Comparison of ENCODE assay signal across 9 cellular contexts in genomic region chr4:87068591-87069021, GRCh38.
DNase-seq lines count a peak whose midpoint lies in the region; ATAC-seq and TF ChIP-seq lines count a peak whose summit lies in the region.
"Had no signal": no experiment of that assay in that cellular context is flagged by ENCODE, and none has a peak within 500 bp of the region (broad histone marks: within the 10 kb centered on the region; RNA-seq: fewer than 3 reads in every experiment).

No MANE protein-coding gene starts in this region.

- ATAC-seq in HG02840 (IDR thresholded peaks at IDR 0.05; ENCODE audit: low FRiP score, unreplicated experiment) = no peak
- ATAC-seq in HG03342 (IDR thresholded peaks at IDR 0.05; ENCODE audit: unreplicated experiment) = no peak

- no peaks in the 10 kb centered on the region for H3K36me3 ChIP-seq in right atrium auricular region

- DNase-seq in NCI-H1092 treated with DMSO at 0.1 percent for 48 hours (lab: John Stamatoyannopoulos, UW) (peak; percentile 96), RPMI7951 (ENCODE audit: low read depth) (peak; percentile 40), right atrium auricular region (ENCODE audit: low spot score) (no peak), dedifferentiated amniotic fluid mesenchymal stem cell (ENCODE audit: extremely low spot score) (no peak)
- DNase-seq in activated effector memory CD4-positive, alpha-beta T cell treated with Interleukin-2 at 50 U/mL for 16 hours = no peak
- DNase-seq: kidney glomerular epithelial cell had no signal

- TF ChIP-seq CTCF in 22Rv1 (IDR thresholded peaks at IDR 0.05) = no peak
- no peak for TF ChIP-seq CTCF in right atrium auricular region (IDR thresholded peaks at IDR 0.05)

- peaks cover 0 to 63% of the 10 kb centered on the region in 2 donors for H3K4me1 ChIP-seq in right atrium auricular region

- H3K9me3 ChIP-seq in right atrium auricular region = no peaks in the 10 kb centered on the region

- H3K27ac ChIP-seq in 22Rv1 = peak overlapping the region; percentile 66
- H3K27ac ChIP-seq in right atrium auricular region = peak overlapping the region; percentile 59 to 70

- no peaks in the 10 kb centered on the region for H3K27me3 ChIP-seq in right atrium auricular region

- H3K4me3 ChIP-seq in right atrium auricular region = no peak overlapping the region

Comparison
In these comparisons a context has a peak if more than half of its experiments do, and no peak if none do; other contexts are left out.
1. DNase-seq: peak in NCI-H1092 treated with DMSO at 0.1 percent for 48 hours (single experiment) and RPMI7951 (single experiment); none in right atrium auricular region (single experiment), activated effector memory CD4-positive, alpha-beta T cell treated with Interleukin-2 at 50 U/mL for 16 hours (single experiment) and dedifferentiated amniotic fluid mesenchymal stem cell (single experiment).